13 cellular contexts compared by ENCODE assay signal in genomic region chr12:93335603-93336162, GRCh38.
"Had no signal": no experiment of that assay in that cellular context is flagged by ENCODE, and none has a peak within 500 bp of the region (broad histone marks: within the 10 kb centered on the region; RNA-seq: fewer than 3 reads in every experiment).

No MANE protein-coding gene starts in this region.

- H3K9me3 ChIP-seq: esophagus squamous epithelium, tibial artery had no signal

- H3K9me3 Mint-ChIP-seq: activated naive CD4-positive, alpha-beta T cell treated with anti-CD3 and anti-CD28 coated beads, Interleukin-2, amount 50 U/mL, for 72 hours; activated T-cell treated with anti-CD3 and anti-CD28 coated beads, Interleukin-2, amount 50 U/mL, for 4 hours had no signal

- H3K9ac ChIP-seq: parathyroid adenoma had no signal

- H3K27ac ChIP-seq: esophagus squamous epithelium, parathyroid adenoma, tibial artery had no signal

- H3K4me3 Mint-ChIP-seq: activated T-cell treated with anti-CD3 and anti-CD28 coated beads, Interleukin-2, amount 50 U/mL, for 4 hours had no signal

- DNase-seq: activated CD4-positive, alpha-beta T cell treated with anti-CD3 and anti-CD28 coated beads, Interleukin-2, amount 50 U/mL, for 48 hours; activated CD4-positive, CD25-positive, alpha-beta regulatory T cell treated with anti-CD3 and anti-CD28 coated beads, Interleukin-2, amount 50 U/mL, for 72 hours; activated effector memory CD4-positive, alpha-beta T cell treated with anti-CD3 and anti-CD28 coated beads, Interleukin-2, amount 50 U/mL, for 16 hours; activated T-cell treated with anti-CD3 and anti-CD28 coated beads, Interleukin-2, amount 50 U/mL, for 4 hours; esophagus squamous epithelium; foreskin fibroblast; glutamatergic neuron; SW 1271; tibial artery had no signal

- H3K4me1 ChIP-seq: esophagus squamous epithelium, parathyroid adenoma had no signal

- H3K27ac Mint-ChIP-seq: activated naive CD4-positive, alpha-beta T cell treated with anti-CD3 and anti-CD28 coated beads, Interleukin-2, amount 50 U/mL, for 72 hours had no signal

- H3K36me3 Mint-ChIP-seq: activated naive CD4-positive, alpha-beta T cell treated with anti-CD3 and anti-CD28 coated beads, Interleukin-2, amount 50 U/mL, for 72 hours had no signal

- H3K27me3 ChIP-seq: esophagus squamous epithelium, tibial artery had no signal

- H3K36me3 ChIP-seq: esophagus squamous epithelium, tibial artery had no signal

- ATAC-seq: activated naive CD4-positive, alpha-beta T cell treated with anti-CD3 and anti-CD28 coated beads, Interleukin-2, amount 50 U/mL, for 72 hours; activated T-cell treated with anti-CD3 and anti-CD28 coated beads, Interleukin-2, amount 50 U/mL, for 4 hours had no signal

- H3K4me3 ChIP-seq: esophagus squamous epithelium, lung, smooth muscle cell, tibial artery had no signal
